18 cellular contexts compared by ENCODE assay signal in genomic region chr7:130006771-130007170, GRCh38. TPM values are rescaled to one million over a fixed set of nuclear protein-coding genes. Genes with fewer than 3 reads are reported as not detected.
A peak's percentile ranks its signal among the peaks of the same experiment; 100 is the strongest.
DNase-seq lines count a peak whose midpoint lies in the region; ATAC-seq, FAIRE-seq and TF ChIP-seq lines count a peak whose summit lies in the region.
"Had no signal": no experiment of that assay in that cellular context is flagged by ENCODE, and none has a peak within 500 bp of the region (broad histone marks: within the 10 kb centered on the region; RNA-seq: fewer than 3 reads in every experiment).

No MANE protein-coding gene starts in this region.

- H3K9me3 Mint-ChIP-seq in WTC11 = no peaks in the 10 kb centered on the region
- H3K9me3 Mint-ChIP-seq: CD4-positive, alpha-beta memory T cell; GM23338; HFFc6 had no signal

- H3K4me3 Mint-ChIP-seq in WTC11 = no peak overlapping the region
- H3K4me3 Mint-ChIP-seq: CD4-positive, alpha-beta memory T cell; GM23338; HFFc6 had no signal

- DNase-seq in Karpas-422 = no peak
- DNase-seq in K562 (ENCODE audit: extremely low read depth in 1 of 4, low spot score in 3 of 4) = no peak
- peak; percentile 54 for DNase-seq in posterior vena cava (ENCODE audit: low spot score)
- no peak for DNase-seq in SK-N-DZ (ENCODE audit: low spot score)
- no peak for DNase-seq in WTC11 (ENCODE audit: low spot score)
- no peak for DNase-seq in UCSD-AML1 (lab: John Stamatoyannopoulos, UW; ENCODE audit: unreplicated experiment)
- DNase-seq: C1 segment of cervical spinal cord; Calu3; CD4-positive, alpha-beta memory T cell; COR-L47; DMS53; DMS79 treated with DMSO at 0.1 percent for 48 hours; GF-D8; HFFc6 had no signal

- H3K9me1 ChIP-seq in K562 (ENCODE audit: control insufficient read depth, insufficient read depth, low read length) = peaks cover 14% of the 10 kb centered on the region

- no peak for TF ChIP-seq RAD21 in K562 (CRISPR knock-in tag; conservative IDR thresholded peaks at IDR 0.05 in 1 of 2, IDR thresholded peaks at IDR 0.05 in 1 of 2)

- H3K36me3 Mint-ChIP-seq in WTC11 = no peaks in the 10 kb centered on the region
- H3K36me3 Mint-ChIP-seq: CD4-positive, alpha-beta memory T cell had no signal

- H2AFZ ChIP-seq in Karpas-422 (ENCODE audit: low read length) (peak overlapping the region; percentile 50; the same call in 1 of the 2 replicates), K562 (ENCODE audit: low read depth, low read length) (no peak overlapping the region)
- H2AFZ ChIP-seq: GM23338 had no signal

- no peaks in the 10 kb centered on the region for H3K79me2 ChIP-seq in Karpas-422 (ENCODE audit: low read length)
- H3K79me2 ChIP-seq in K562 (ENCODE audit: control insufficient read depth, insufficient read depth, low read length) = no peaks in the 10 kb centered on the region

- H4K20me1 ChIP-seq in Karpas-422 (ENCODE audit: insufficient read depth, low read depth, low read length) = no peaks in the 10 kb centered on the region
- H4K20me1 ChIP-seq in K562 (replicated peaks; ENCODE audit: control insufficient read depth, insufficient read depth, low read length) = no peaks in the 10 kb centered on the region

- in situ Hi-C loops in K562 (cut with MboI) = loop anchor here (25.0 kb wide), 1 partner anchor 644 kb away; no protein-coding TSS in a partner anchor

- H3K4me3 ChIP-seq in Karpas-422 (ENCODE audit: low read length) = no peak overlapping the region
- no peak overlapping the region for H3K4me3 ChIP-seq in K562
- H3K4me3 ChIP-seq: GM23338, HAP-1 had no signal

- no peaks in the 10 kb centered on the region for H3K27me3 Mint-ChIP-seq in WTC11 (ENCODE audit: low read depth)
- H3K27me3 Mint-ChIP-seq: CD4-positive, alpha-beta memory T cell had no signal

- no peak for TF ChIP-seq EP300 in K562 (IDR thresholded peaks at IDR 0.05; ENCODE audit: low read length)

- H3K27me3 ChIP-seq in Karpas-422 (ENCODE audit: low read length) (no peaks in the 10 kb centered on the region), K562 (ENCODE audit: control insufficient read depth in 2 of 2, insufficient read depth in 2 of 2, low read length in 2 of 2) (no peaks in the 10 kb centered on the region)

- 62% methylated on average over 7 of the region's 7 CpGs for WGBS in K562 (ENCODE audit: insufficient coverage, low coverage, missing lambda C conversion rate)

- no peaks in the 10 kb centered on the region for H3K9me3 ChIP-seq in Karpas-422 (ENCODE audit: low read length)
- H3K9me3 ChIP-seq in K562 (replicated peaks; ENCODE audit: control insufficient read depth, insufficient read depth, low read depth, low read length) = no peaks in the 10 kb centered on the region
- H3K9me3 ChIP-seq: HAP-1 had no signal

- no peak for FAIRE-seq in K562 (lab: Jason Lieb, UNC)
- FAIRE-seq: GM12891, GM18507 had no signal

- no peak overlapping the region for H3K27ac Mint-ChIP-seq in WTC11
- H3K27ac Mint-ChIP-seq: CD4-positive, alpha-beta memory T cell; GM23338; HFFc6 had no signal

- no peaks in the 10 kb centered on the region for H3K36me3 ChIP-seq in Karpas-422 (ENCODE audit: insufficient read depth, low read length)
- no peaks in the 10 kb centered on the region for H3K36me3 ChIP-seq in K562 (ENCODE audit: control insufficient read depth, insufficient read depth, low read length)
- H3K36me3 ChIP-seq: HAP-1 had no signal

- intact Hi-C loops in K562 (cut with micrococcal nuclease) (no loop called here), posterior vena cava (cut with DNase I) (loop anchor here in 1 of 2 donors (5.0 to 10.0 kb wide), 2 partner anchors 179 to 342 kb away; no protein-coding TSS in a partner anchor)

- no peak overlapping the region for H3K4me2 ChIP-seq in Karpas-422 (ENCODE audit: low read depth, low read length, poor library complexity, severe bottlenecking)
- H3K4me2 ChIP-seq in K562 (ENCODE audit: insufficient read depth, low read length) = no peak overlapping the region
- H3K4me2 ChIP-seq: GM23338 had no signal

- POLR2A ChIA-PET in K562 (lab: Yijun Ruan, JAX) (interaction anchor here (0.6 to 0.8 kb wide), 2 partner anchors 16 to 555 kb away, joined by 3 read pairs; no protein-coding TSS in a partner anchor), WTC11 (lab: Charles Lee) (no interaction called here)

- TF ChIP-seq CTCF in K562 (IDR thresholded peaks at IDR 0.05 in 2 of 3, conservative IDR thresholded peaks at IDR 0.05 in 1 of 3; ENCODE audit: insufficient read depth in 2 of 3, low read depth in 1 of 3, low read length in 3 of 3) (no peak), WTC11 (IDR thresholded peaks at IDR 0.05) (no peak)

- CTCF ChIA-PET in K562 (lab: Yijun Ruan, JAX; ENCODE audit: low intra/inter-chr PET ratio) = no interaction called here
- CTCF ChIA-PET in WTC11 (lab: Charles Lee) = interaction anchor here (1.6 kb wide), 1 partner anchor 182 kb away, joined by 5 read pairs; no protein-coding TSS in a partner anchor

- peaks cover 3% of the 10 kb centered on the region for H3K4me1 Mint-ChIP-seq in WTC11

- no peak overlapping the region for H3K27ac ChIP-seq in Karpas-422 (ENCODE audit: low read length)
- no peak overlapping the region for H3K27ac ChIP-seq in K562 (ENCODE audit: extremely low read depth, low read depth, low read length)

- H3K9ac ChIP-seq in Karpas-422 (ENCODE audit: low read length) = no peak overlapping the region
- H3K9ac ChIP-seq in K562 (ENCODE audit: insufficient read depth in 1 of 2, low read depth in 2 of 2, low read length in 2 of 2) = peak overlapping the region in 1 of 2 experiments; percentile 41; a peak in 1 of 4 replicates

- TF ChIP-seq POLR2A in K562 (conservative IDR thresholded peaks at IDR 0.05) = no peak

- H3K4me1 ChIP-seq in Karpas-422 (ENCODE audit: low read length) (peaks cover 3% of the 10 kb centered on the region; the same call in 1 of the 2 replicates), K562 (replicated peaks in 1 of 2; ENCODE audit: control insufficient read depth in 2 of 2, insufficient read depth in 2 of 2, low read length in 2 of 2) (peaks cover 15 to 19% of the 10 kb centered on the region in 2 experiments)

- BruUV-seq in K562 (replicated peaks; lab: Mats Ljungman, UMichigan) = no TSS peak

- ATAC-seq in K562 = no peak
- ATAC-seq in WTC11 = no peak
- ATAC-seq: GM23338 had no signal

- no peaks in the 10 kb centered on the region for H3K9me2 ChIP-seq in Karpas-422 (replicated peaks; ENCODE audit: insufficient read depth, low read length)

TF ChIP-seq in K562, 482 proteins besides CTCF, POLR2A, EP300 and RAD21:
- TF ChIP-seq SP2 (IDR thresholded peaks at IDR 0.05; ENCODE audit: extremely low read depth, low read depth, low read length, poor library complexity, severe bottlenecking) (peak; percentile 1), GTF2A2 (tag; IDR thresholded peaks at IDR 0.05) (no peak)

TF ChIP-seq in WTC11, 78 proteins besides CTCF, POLR2A, EP300 and RAD21 (continues in another document):
- TF ChIP-seq CREM (CRISPR knock-in tag; IDR thresholded peaks at IDR 0.05) = no peak

RNA-seq across cellular contexts. Expression of gene ZC3HC1, which starts 44.4 kb away (rescaled TPM):
- 12.7 and 26.4 TPM in 2 replicates for total RNA-seq in Karpas-422 (2014; rRNA removed; shearing (Covaris generic); ENCODE audit: low replicate concordance)
- total RNA-seq in K562 (2011; cell fraction: chromatin; rRNA removed; ENCODE audit: low replicate concordance) = 44.6 and 55.2 TPM in 2 replicates
- total RNA-seq in K562 (2011; cell fraction: nucleolus; rRNA removed) = 27.8 and 39.1 TPM in 2 replicates
- total RNA-seq in K562 (2011; cell fraction: nucleoplasm; rRNA removed) = 35.3 and 48.6 TPM in 2 replicates
- total RNA-seq in K562 (2014; rRNA removed) = 39.9 and 58.3 TPM in 2 replicates
- total RNA-seq in K562 (2014; rRNA removed; fragmentation: Illumina TruSeq; extraction: Trizol) = 57.9 and 58.7 TPM in 2 replicates
- total RNA-seq in K562 (2015; rRNA removed; fragmentation: Illumina TruSeq; extraction: Trizol) = 60.8 and 61.1 TPM in 2 replicates
- total RNA-seq in K562 (2021) = 61.3 and 61.5 TPM in 2 replicates
- 86.1 and 93.1 TPM in 2 replicates for polyA plus RNA-seq in K562 (2011; rRNA removed)
- polyA plus RNA-seq in K562 (2011; cell fraction: cytosol; rRNA removed) = 92.1 and 106 TPM in 2 replicates
- 50.5 and 58.1 TPM in 2 replicates for polyA plus RNA-seq in K562 (2011; cell fraction: nucleus; rRNA removed)
- 44.2 and 51.4 TPM in 2 replicates for polyA plus RNA-seq in K562 (2012)
- polyA plus RNA-seq in K562 (2014; fragmentation: Illumina TruSeq; extraction: Trizol) = 79.1 and 88.3 TPM in 2 replicates
- polyA plus RNA-seq in K562 (2014; fragmentation: Nextera tagmentation; extraction: Ambion mirVana) = 100 to 1,000 TPM; 182 to 184 TPM
- polyA plus RNA-seq in K562 (2014; rRNA removed) = 41.4 and 53.6 TPM in 2 replicates
- polyA minus RNA-seq in K562 (2011; rRNA and poly(A)+ RNA removed) = 51.1 and 58.2 TPM in 2 replicates
- polyA minus RNA-seq in K562 (2011; cell fraction: cytosol; rRNA and poly(A)+ RNA removed) = 31.9 and 37.4 TPM in 2 replicates
- polyA minus RNA-seq in K562 (2011; cell fraction: nucleus; rRNA and poly(A)+ RNA removed) = 19.8 and 43.2 TPM in 2 replicates
- 10 to 100 TPM; 11.4 to 13.2 TPM for total RNA-seq in posterior vena cava
- 48.3 and 57.5 TPM in 2 replicates for polyA plus RNA-seq in SK-N-DZ (2014; cell fraction: cytosol; rRNA removed)
- 33.0 and 33.9 TPM in 2 replicates for polyA plus RNA-seq in SK-N-DZ (2014; cell fraction: nucleus; rRNA removed)
- 27.8 to 31.6 TPM (median 28.7 TPM) in 3 replicates for total RNA-seq in WTC11 (2021)

RNA-seq across cellular contexts. Expression of gene UBE2H, which starts 54.0 kb away (rescaled TPM):
- 34.7 and 37.3 TPM in 2 replicates for total RNA-seq in Karpas-422 (2014; rRNA removed; shearing (Covaris generic); ENCODE audit: low replicate concordance)
- total RNA-seq in K562 (2011; cell fraction: chromatin; rRNA removed; ENCODE audit: low replicate concordance) = 23.3 and 70.3 TPM in 2 replicates
- 13.7 and 16.4 TPM in 2 replicates for total RNA-seq in K562 (2011; cell fraction: nucleolus; rRNA removed)
- 40.1 and 56.7 TPM in 2 replicates for total RNA-seq in K562 (2011; cell fraction: nucleoplasm; rRNA removed)
- total RNA-seq in K562 (2014; rRNA removed) (11.2 and 13.1 TPM in 2 replicates), K562 (2014; rRNA removed; fragmentation: Illumina TruSeq; extraction: Trizol) (15.6 and 16.5 TPM in 2 replicates), K562 (2015; rRNA removed; fragmentation: Illumina TruSeq; extraction: Trizol) (10.3 and 13.3 TPM in 2 replicates), K562 (2021) (16.0 and 17.4 TPM in 2 replicates), posterior vena cava (100 to 1,000 TPM in 1 of 2 donors, 10 to 100 TPM in 1; 77.0 to 138 TPM), WTC11 (2021) (55.0 to 65.8 TPM (median 63.4 TPM) in 3 replicates)
- polyA plus RNA-seq in K562 (2011; rRNA removed) (29.9 and 33.0 TPM in 2 replicates), K562 (2014; fragmentation: Illumina TruSeq; extraction: Trizol) (16.1 and 28.2 TPM in 2 replicates), K562 (2014; fragmentation: Nextera tagmentation; extraction: Ambion mirVana) (1 to 10 TPM; 6.3 to 6.9 TPM), K562 (2014; rRNA removed) (12.3 and 13.3 TPM in 2 replicates)
- 6.9 and 18.2 TPM in 2 replicates for polyA plus RNA-seq in K562 (2011; cell fraction: cytosol; rRNA removed)
- 16.9 and 27.8 TPM in 2 replicates for polyA plus RNA-seq in K562 (2011; cell fraction: nucleus; rRNA removed)
- 17.7 and 29.7 TPM in 2 replicates for polyA plus RNA-seq in K562 (2012)
- polyA minus RNA-seq in K562 (2011; rRNA and poly(A)+ RNA removed) = 20.2 and 30.7 TPM in 2 replicates
- polyA minus RNA-seq in K562 (2011; cell fraction: cytosol; rRNA and poly(A)+ RNA removed) = 13.4 and 13.8 TPM in 2 replicates
- 7.0 and 16.1 TPM in 2 replicates for polyA minus RNA-seq in K562 (2011; cell fraction: nucleus; rRNA and poly(A)+ RNA removed)
- 15.9 and 17.9 TPM in 2 replicates for polyA plus RNA-seq in SK-N-DZ (2014; cell fraction: cytosol; rRNA removed)
- 10.5 and 12.6 TPM in 2 replicates for polyA plus RNA-seq in SK-N-DZ (2014; cell fraction: nucleus; rRNA removed)
